Comparison of ENCODE assay signal across 14 cellular contexts in the genomic region with DNA sequence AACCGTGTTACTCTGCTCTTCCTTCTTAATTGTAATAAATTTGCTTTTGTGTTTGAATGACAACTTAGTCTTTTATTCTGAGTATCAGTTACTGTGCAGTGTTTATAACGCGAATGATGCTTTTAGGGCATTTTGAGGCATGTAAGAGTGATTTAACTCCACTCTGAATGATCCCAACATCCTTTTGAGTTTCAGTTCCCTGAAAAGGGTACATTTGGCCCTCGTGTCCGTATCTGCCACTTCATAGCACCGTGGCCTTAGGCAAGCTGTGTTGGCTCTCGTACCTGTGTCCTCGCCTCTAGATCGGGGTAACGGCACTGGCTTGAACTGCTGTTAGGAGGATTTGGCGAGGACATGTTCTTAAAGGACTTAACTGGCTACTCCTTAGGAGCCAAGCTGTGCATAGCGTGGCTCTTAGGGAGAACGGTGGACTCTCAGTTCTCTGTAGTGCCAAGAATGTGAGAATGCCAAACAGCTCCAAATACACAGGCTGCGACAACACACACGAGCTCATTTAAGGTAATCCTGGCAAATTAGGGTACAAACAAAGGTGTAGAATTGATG.
A peak's percentile ranks its signal among the peaks of the same experiment; 100 is the strongest.
DNase-seq lines count a peak whose midpoint lies in the region; ATAC-seq and TF ChIP-seq lines count a peak whose summit lies in the region.
"Had no signal": no experiment of that assay in that cellular context is flagged by ENCODE, and none has a peak within 500 bp of the region (broad histone marks: within the 10 kb centered on the region; RNA-seq: fewer than 3 reads in every experiment).

No MANE protein-coding gene starts in this region.

- H3K9ac ChIP-seq in DND-41 (ENCODE audit: low read depth, low read length), result no peak overlapping the region

- no peak overlapping the region for H2AFZ ChIP-seq in DND-41 (ENCODE audit: low read depth, low read length)

- peak overlapping the region; percentile 54 for H3K27ac Mint-ChIP-seq in activated T-helper 1 cell treated with anti-CD3 and anti-CD28 coated beads, Interleukin-12 subunit alpha, Interleukin-12 subunit beta, Interleukin-2, Interleukin-4 antibody, amounts not matched to agents 30 ng/mL and 10 ng/mL and 1 ng/mL, durations not matched to agents 14 hours and 24 hours and 36 hours
- H3K27ac Mint-ChIP-seq in naive thymus-derived CD4-positive, alpha-beta T cell, result peak overlapping the region; percentile 10 to 88 (median 84)

- no peak overlapping the region for H3K4me3 ChIP-seq in DND-41 (ENCODE audit: low read depth in 1 of 2, low read length in 2 of 2)
- peak overlapping the region; percentile 22 for H3K4me3 ChIP-seq in naive thymus-derived CD4-positive, alpha-beta T cell (ENCODE audit: low read length)
- H3K4me3 ChIP-seq: K562, stomach had no signal

- H3K4me3 Mint-ChIP-seq in activated T-helper 1 cell treated with anti-CD3 and anti-CD28 coated beads, Interleukin-12 subunit alpha, Interleukin-12 subunit beta, Interleukin-2, Interleukin-4 antibody, amounts not matched to agents 30 ng/mL and 10 ng/mL and 1 ng/mL, durations not matched to agents 14 hours and 24 hours and 36 hours, result no peak overlapping the region
- H3K4me3 Mint-ChIP-seq in naive thymus-derived CD4-positive, alpha-beta T cell, result peak overlapping the region; percentile 23 to 85 (median 70)

- peaks cover 70% of the 10 kb centered on the region for H3K4me1 Mint-ChIP-seq in activated T-helper 1 cell treated with anti-CD3 and anti-CD28 coated beads, Interleukin-12 subunit alpha, Interleukin-12 subunit beta, Interleukin-2, Interleukin-4 antibody, amounts not matched to agents 30 ng/mL and 10 ng/mL and 1 ng/mL, durations not matched to agents 14 hours and 24 hours and 36 hours (ENCODE audit: low read depth)
- peaks cover 65 to 96% (median 92%) of the 10 kb centered on the region in 7 donors for H3K4me1 Mint-ChIP-seq in naive thymus-derived CD4-positive, alpha-beta T cell

- intact Hi-C loops in activated T-helper 1 cell treated with anti-CD3 and anti-CD28 coated beads, Interleukin-12 subunit alpha, Interleukin-12 subunit beta, Interleukin-2, Interleukin-4 antibody, amounts not matched to agents 30 ng/mL and 10 ng/mL and 1 ng/mL, durations not matched to agents 14 hours and 24 hours and 36 hours (cut with micrococcal nuclease), result no loop called here
- intact Hi-C loops in naive thymus-derived CD4-positive, alpha-beta T cell (cut with micrococcal nuclease), result loop anchor here in 1 of 2 donors (2.0 to 5.0 kb wide), 2 partner anchors 15 to 34 kb away; no protein-coding TSS in a partner anchor

- peak; percentile 55 for DNase-seq in CD1c-positive myeloid dendritic cell (ENCODE audit: extremely low spot score)
- DNase-seq in DND-41, result no peak
- DNase-seq in activated T-helper 1 cell treated with anti-CD3 and anti-CD28 coated beads, Interleukin-12 subunit alpha, Interleukin-12 subunit beta, Interleukin-2, Interleukin-4 antibody, amounts not matched to agents 30 ng/mL and 10 ng/mL and 1 ng/mL, durations not matched to agents 14 hours and 24 hours and 36 hours (ENCODE audit: low spot score), result no peak
- no peak for DNase-seq in naive thymus-derived CD4-positive, alpha-beta T cell
- no peak for DNase-seq in GDM1 (lab: John Stamatoyannopoulos, UW)
- no peak for DNase-seq in SIG-M5 (lab: John Stamatoyannopoulos, UW)
- DNase-seq: activated naive CD4-positive, alpha-beta T cell treated with Interleukin-2 at 50 U/mL for 16 hours; NCI-H2029 treated with DMSO at 0.1 percent for 48 hours; NK-92 treated with Interleukin-12 subunit alpha and Interleukin-12 subunit beta, amount 100 ng/mL, for 24 hours; stimulated activated CD4-positive, alpha-beta T cell treated with anti-CD3 and anti-CD28 coated beads, Interleukin-4, amount 100 ng/mL, for 4 hours; stomach had no signal

- no peaks in the 10 kb centered on the region for H3K27me3 ChIP-seq in DND-41 (ENCODE audit: insufficient read depth, low read length, poor library complexity)
- no peaks in the 10 kb centered on the region for H3K27me3 ChIP-seq in naive thymus-derived CD4-positive, alpha-beta T cell (ENCODE audit: control insufficient read depth in 2 of 2, insufficient read depth in 2 of 2, low read length in 2 of 2)
- H3K27me3 ChIP-seq: stomach had no signal

- POLR2A ChIA-PET in naive thymus-derived CD4-positive, alpha-beta T cell (lab: Charles Lee), result interaction anchor here (0.6 to 3.0 kb wide), 9 partner anchors 9 to 150 kb away, joined by 3 to 13 read pairs (median 4); no protein-coding TSS in a partner anchor

- ATAC-seq in DND-41 (ENCODE audit: insufficient read depth, low read depth), result no peak
- no peak for ATAC-seq in naive thymus-derived CD4-positive, alpha-beta T cell
- ATAC-seq in GM18867 (IDR thresholded peaks at IDR 0.05; ENCODE audit: unreplicated experiment), result no peak
- ATAC-seq: K562, SK-N-SH treated with all-trans-retinoic acid at 6 μM for 48 hours had no signal

- H3K9me3 Mint-ChIP-seq in activated T-helper 1 cell treated with anti-CD3 and anti-CD28 coated beads, Interleukin-12 subunit alpha, Interleukin-12 subunit beta, Interleukin-2, Interleukin-4 antibody, amounts not matched to agents 30 ng/mL and 10 ng/mL and 1 ng/mL, durations not matched to agents 14 hours and 24 hours and 36 hours, result no peaks in the 10 kb centered on the region
- H3K9me3 Mint-ChIP-seq in naive thymus-derived CD4-positive, alpha-beta T cell, result no peaks in the 10 kb centered on the region

- no peaks in the 10 kb centered on the region for H3K27me3 Mint-ChIP-seq in activated T-helper 1 cell treated with anti-CD3 and anti-CD28 coated beads, Interleukin-12 subunit alpha, Interleukin-12 subunit beta, Interleukin-2, Interleukin-4 antibody, amounts not matched to agents 30 ng/mL and 10 ng/mL and 1 ng/mL, durations not matched to agents 14 hours and 24 hours and 36 hours (ENCODE audit: insufficient read depth)
- no peaks in the 10 kb centered on the region for H3K27me3 Mint-ChIP-seq in naive thymus-derived CD4-positive, alpha-beta T cell

- peak overlapping the region; percentile 40 for H3K27ac ChIP-seq in DND-41 (ENCODE audit: low read length)
- H3K27ac ChIP-seq in naive thymus-derived CD4-positive, alpha-beta T cell (ENCODE audit: low read depth, low read length), result peak overlapping the region; percentile 36

- H4K20me1 ChIP-seq in DND-41 (ENCODE audit: insufficient read depth, low read length), result peaks cover 58% of the 10 kb centered on the region

- peaks cover 13% of the 10 kb centered on the region for H3K4me1 ChIP-seq in DND-41 (ENCODE audit: insufficient read depth, low read length)
- H3K4me1 ChIP-seq in naive thymus-derived CD4-positive, alpha-beta T cell (ENCODE audit: control insufficient read depth in 2 of 2, insufficient read depth in 2 of 2, low read length in 2 of 2), result peaks cover 60 to 67% of the 10 kb centered on the region in 2 donors

- peaks cover 41% of the 10 kb centered on the region for H3K36me3 ChIP-seq in DND-41 (ENCODE audit: insufficient read depth, low read length)
- H3K36me3 ChIP-seq in naive thymus-derived CD4-positive, alpha-beta T cell (ENCODE audit: control insufficient read depth in 2 of 3, insufficient read depth in 3 of 3, low read length in 3 of 3), result peaks cover 6 to 20% (median 12%) of the 10 kb centered on the region in 3 experiments

- no peak for TF ChIP-seq CTCF in DND-41 (IDR thresholded peaks at IDR 0.05; ENCODE audit: borderline replicate concordance, extremely low read depth, low read length, poor library complexity, severe bottlenecking)

- H3K79me2 ChIP-seq in DND-41 (ENCODE audit: insufficient read depth, low read length), result peaks cover 96% of the 10 kb centered on the region

- CTCF ChIA-PET in naive thymus-derived CD4-positive, alpha-beta T cell (lab: Charles Lee), result interaction anchor here (0.6 to 2.3 kb wide), 3 partner anchors 9 to 146 kb away, joined by 3 to 10 read pairs (median 6); no protein-coding TSS in a partner anchor

- H3K4me2 ChIP-seq in DND-41 (ENCODE audit: insufficient read depth, low read length), result no peak overlapping the region

- H3K36me3 Mint-ChIP-seq in activated T-helper 1 cell treated with anti-CD3 and anti-CD28 coated beads, Interleukin-12 subunit alpha, Interleukin-12 subunit beta, Interleukin-2, Interleukin-4 antibody, amounts not matched to agents 30 ng/mL and 10 ng/mL and 1 ng/mL, durations not matched to agents 14 hours and 24 hours and 36 hours (ENCODE audit: low read depth), result peaks cover 16% of the 10 kb centered on the region
- peaks cover 0 to 21% (median 8%) of the 10 kb centered on the region in 5 donors for H3K36me3 Mint-ChIP-seq in naive thymus-derived CD4-positive, alpha-beta T cell

- no peaks in the 10 kb centered on the region for H3K9me3 ChIP-seq in DND-41 (ENCODE audit: insufficient read depth, low read length, severe bottlenecking)
- H3K9me3 ChIP-seq in naive thymus-derived CD4-positive, alpha-beta T cell (ENCODE audit: control insufficient read depth in 2 of 3, low read length in 3 of 3), result no peaks in the 10 kb centered on the region
- H3K9me3 ChIP-seq: stomach had no signal
